In the genomic region with DNA sequence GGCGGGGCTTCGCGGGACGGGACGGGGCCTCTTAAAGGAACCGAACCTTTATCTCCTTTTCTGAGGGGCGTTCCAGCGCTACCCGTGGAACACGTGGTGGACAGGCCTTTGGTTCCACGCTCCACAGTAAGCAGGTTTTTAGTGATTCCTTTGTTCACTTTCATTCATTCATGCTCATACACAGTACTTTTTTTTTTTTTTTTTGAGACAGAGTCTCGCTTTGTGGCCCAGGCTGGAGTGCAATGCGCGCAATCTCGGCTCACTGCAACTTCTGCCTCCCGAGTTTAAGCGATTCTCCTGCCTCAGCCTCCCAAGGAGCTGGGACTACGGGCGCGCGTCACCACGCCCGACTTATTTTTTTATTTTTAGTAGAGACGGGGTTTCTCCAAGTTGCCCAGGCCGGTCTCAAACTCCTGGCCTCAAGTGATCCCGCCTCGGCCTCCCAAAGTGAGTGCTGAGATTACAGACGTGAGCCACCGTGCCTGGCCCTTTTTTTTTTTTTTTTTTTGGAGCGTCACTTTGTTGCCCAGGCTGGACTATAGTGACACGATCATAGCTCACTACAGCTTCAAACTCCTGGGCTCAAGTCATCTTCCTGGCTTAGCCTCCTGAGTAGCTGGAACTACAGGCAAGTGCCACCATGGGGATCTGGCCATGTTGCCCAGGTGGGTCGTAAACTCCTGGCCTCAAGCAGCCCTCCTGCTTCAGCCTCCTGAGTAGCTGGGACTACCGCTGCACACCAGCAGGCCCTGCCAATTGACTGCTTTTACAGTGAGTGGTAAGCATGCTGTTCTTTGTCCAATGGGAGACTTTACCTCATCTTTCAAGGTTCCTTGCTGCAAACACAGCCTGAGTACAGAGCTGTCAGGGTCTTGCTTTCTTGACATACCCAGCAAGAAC, we compare ENCODE assay signal across 8 cellular contexts. TPM values are rescaled to one million over a fixed set of nuclear protein-coding genes. Genes with fewer than 3 reads are reported as not detected.
A peak's percentile ranks its signal among the peaks of the same experiment; 100 is the strongest.
DNase-seq lines count a peak whose midpoint lies in the region; ATAC-seq and TF ChIP-seq lines count a peak whose summit lies in the region.

No MANE protein-coding gene starts in this region.

- no peaks in the 10 kb centered on the region for H3K9me3 Mint-ChIP-seq in T-helper 1 cell treated with Interleukin-12 subunit alpha and Interleukin-12 subunit beta and Interleukin-4 antibody, amounts not matched to agents 30 μg/mL and 1 μg/mL, for 36 hours
- no peaks in the 10 kb centered on the region for H3K9me3 Mint-ChIP-seq in activated T-helper 17 cell treated with anti-CD3 and anti-CD28 coated beads, Interleukin-2, amount 50 U/mL, for 72 hours

- TF ChIP-seq EP300 in stomach (IDR thresholded peaks at IDR 0.05) = no peak

- peak overlapping the region; percentile 45 to 79 (median 72) for H3K27ac ChIP-seq in stomach

- H3K9me3 ChIP-seq in iPS-18c (ENCODE audit: control insufficient read depth, insufficient read depth, low read length) (no peaks in the 10 kb centered on the region), stomach (no peaks in the 10 kb centered on the region)

- peaks cover 13 to 35% (median 26%) of the 10 kb centered on the region in 4 donors for H3K4me1 ChIP-seq in stomach

- H3K36me3 ChIP-seq in stomach = no peaks in the 10 kb centered on the region

- H3K27ac Mint-ChIP-seq in T-helper 1 cell treated with Interleukin-12 subunit alpha and Interleukin-12 subunit beta and Interleukin-4 antibody, amounts not matched to agents 30 μg/mL and 1 μg/mL, for 36 hours = peak overlapping the region; percentile 90
- H3K27ac Mint-ChIP-seq in activated T-helper 17 cell treated with anti-CD3 and anti-CD28 coated beads, Interleukin-2, amount 50 U/mL, for 72 hours = peak overlapping the region; percentile 85

- TF ChIP-seq CTCF in stomach (IDR thresholded peaks at IDR 0.05) = no peak

- peaks cover 0 to 10% (median 0%) of the 10 kb centered on the region in 3 donors for H3K27me3 ChIP-seq in stomach

- peak overlapping the region; percentile 91 for H3K4me3 ChIP-seq in iPS-18c (ENCODE audit: insufficient read depth, low read depth, low read length)
- peak overlapping the region; percentile 67 to 88 (median 76) for H3K4me3 ChIP-seq in stomach

- TF ChIP-seq POLR2A in stomach (IDR thresholded peaks at IDR 0.05) = no peak

- no peak for ATAC-seq in activated T-helper 17 cell treated with anti-CD3 and anti-CD28 coated beads, Interleukin-2, amount 50 U/mL, for 72 hours (replicated peaks)
- ATAC-seq in GM21619 (IDR thresholded peaks at IDR 0.05; ENCODE audit: unreplicated experiment) (no peak), GM19324 (IDR thresholded peaks at IDR 0.05; ENCODE audit: low FRiP score, unreplicated experiment) (no peak), HG03025 (IDR thresholded peaks at IDR 0.05; ENCODE audit: low FRiP score, unreplicated experiment) (no peak)

- H3K27me3 Mint-ChIP-seq in T-helper 1 cell treated with Interleukin-12 subunit alpha and Interleukin-12 subunit beta and Interleukin-4 antibody, amounts not matched to agents 30 μg/mL and 1 μg/mL, for 36 hours (ENCODE audit: low read depth) = no peaks in the 10 kb centered on the region
- no peaks in the 10 kb centered on the region for H3K27me3 Mint-ChIP-seq in activated T-helper 17 cell treated with anti-CD3 and anti-CD28 coated beads, Interleukin-2, amount 50 U/mL, for 72 hours

- H3K36me3 Mint-ChIP-seq in T-helper 1 cell treated with Interleukin-12 subunit alpha and Interleukin-12 subunit beta and Interleukin-4 antibody, amounts not matched to agents 30 μg/mL and 1 μg/mL, for 36 hours (ENCODE audit: low read depth) = peaks cover 11% of the 10 kb centered on the region
- H3K36me3 Mint-ChIP-seq in activated T-helper 17 cell treated with anti-CD3 and anti-CD28 coated beads, Interleukin-2, amount 50 U/mL, for 72 hours (ENCODE audit: low read depth) = peaks cover 45% of the 10 kb centered on the region

- H3K4me3 Mint-ChIP-seq in T-helper 1 cell treated with Interleukin-12 subunit alpha and Interleukin-12 subunit beta and Interleukin-4 antibody, amounts not matched to agents 30 μg/mL and 1 μg/mL, for 36 hours = peak overlapping the region; percentile 91
- H3K4me3 Mint-ChIP-seq in activated T-helper 17 cell treated with anti-CD3 and anti-CD28 coated beads, Interleukin-2, amount 50 U/mL, for 72 hours = peak overlapping the region; percentile 91

- intact Hi-C loops in stomach (cut with DNase I; ENCODE audit: low total_unique reads) = no loop called here

- DNase-seq in T-helper 1 cell (no peak), stomach (no peak)

- WGBS in stomach, 5 donors = 46 to 48% (median 47%) methylated on average over 33 of the region's 33 CpGs

- peaks cover 30% of the 10 kb centered on the region for H3K4me1 Mint-ChIP-seq in T-helper 1 cell treated with Interleukin-12 subunit alpha and Interleukin-12 subunit beta and Interleukin-4 antibody, amounts not matched to agents 30 μg/mL and 1 μg/mL, for 36 hours (ENCODE audit: low read depth)
- peaks cover 17% of the 10 kb centered on the region for H3K4me1 Mint-ChIP-seq in activated T-helper 17 cell treated with anti-CD3 and anti-CD28 coated beads, Interleukin-2, amount 50 U/mL, for 72 hours

RNA-seq across cellular contexts. Expression of a gene that starts 0.5 kb away (rescaled TPM):
- 10 to 100 TPM; 62.3 to 90.5 TPM for total RNA-seq in activated T-helper 17 cell treated with anti-CD3 and anti-CD28 coated beads, Interleukin-2, amount 50 U/mL, for 72 hours
- 10 to 100 TPM in 2 of 5 donors, 1 to 10 TPM in 2, not detected in 1; 6.1 to 64.3 (median 11.1) TPM for total RNA-seq in stomach
- 10 to 100 TPM; 15.1 to 22.5 (median 15.8) TPM for polyA plus RNA-seq in stomach

RNA-seq across cellular contexts. Expression of a gene that starts 20.8 kb away (rescaled TPM):
- 1 to 10 TPM; 2.7 to 7.7 TPM for total RNA-seq in activated T-helper 17 cell treated with anti-CD3 and anti-CD28 coated beads, Interleukin-2, amount 50 U/mL, for 72 hours
- under 1 TPM in 2 of 5 donors, not detected in 3; 0.55 to 0.87 TPM for total RNA-seq in stomach
- polyA plus RNA-seq in stomach = 1 to 10 TPM in 1 of 3 donors, under 1 TPM in 1, not detected in 1; 0.31 to 1.1 TPM

RNA-seq across cellular contexts. Expression of a gene that starts 21.8 kb away (rescaled TPM):
- total RNA-seq in activated T-helper 17 cell treated with anti-CD3 and anti-CD28 coated beads, Interleukin-2, amount 50 U/mL, for 72 hours = 1 to 10 TPM; 2.1 to 4.1 TPM
- total RNA-seq in stomach = 1 to 10 TPM in 1 of 5 donors, under 1 TPM in 1, not detected in 3; 0.72 to 1.1 TPM
- 1 to 10 TPM in 1 of 3 donors, under 1 TPM in 2; 0.61 to 1.4 (median 0.63) TPM for polyA plus RNA-seq in stomach

RNA-seq across cellular contexts. Expression of a gene that starts 32.6 kb away (rescaled TPM):
- 1 to 10 TPM in 1 of 2 donors, not detected in 1; 2.8 TPM for total RNA-seq in activated T-helper 17 cell treated with anti-CD3 and anti-CD28 coated beads, Interleukin-2, amount 50 U/mL, for 72 hours
- total RNA-seq in stomach = not detected
- under 1 TPM in 1 of 3 donors, not detected in 2; 0.15 TPM for polyA plus RNA-seq in stomach
